In the genomic region with DNA sequence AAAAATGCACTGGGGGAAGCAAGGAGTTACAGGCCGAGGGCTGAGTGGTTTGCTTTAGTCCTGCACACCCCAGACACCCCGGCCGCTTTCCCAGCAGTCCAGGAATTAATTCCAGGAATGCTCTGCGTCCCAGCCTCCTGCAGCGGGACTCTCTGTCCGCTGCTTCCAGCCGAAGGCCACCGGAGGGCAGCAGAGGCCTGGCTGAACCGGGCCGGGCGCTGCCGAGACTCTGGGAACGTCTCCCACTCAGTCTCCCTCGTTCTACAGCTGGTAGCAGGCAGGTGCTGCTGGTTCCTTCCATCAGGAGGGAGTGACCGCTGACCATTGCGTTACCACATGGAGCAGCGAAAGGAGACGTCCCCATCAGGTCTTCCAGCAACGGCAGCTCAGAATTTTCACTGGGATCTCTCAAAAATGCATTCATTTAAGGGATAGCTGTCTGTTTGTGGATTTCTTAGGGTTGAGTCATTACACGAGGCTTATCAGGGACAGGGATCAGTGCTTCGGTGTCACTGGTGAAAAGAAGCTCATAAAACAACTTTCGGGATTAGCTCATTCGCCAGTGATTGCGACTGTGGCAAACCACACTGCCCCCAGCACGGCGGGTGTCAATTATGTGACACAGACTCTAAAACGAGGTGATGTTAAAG, we compare ENCODE assay signal across 8 cellular contexts. TPM values are rescaled to one million over a fixed set of nuclear protein-coding genes. Genes with fewer than 3 reads are reported as not detected.
DNase-seq lines count a peak whose midpoint lies in the region; ATAC-seq and TF ChIP-seq lines count a peak whose summit lies in the region.

No MANE protein-coding gene starts in this region.

- H3K4me1 Mint-ChIP-seq in CD8-positive, alpha-beta T cell (ENCODE audit: low read depth), result peaks cover 19% of the 10 kb centered on the region

- peak; percentile 15 to 78 (median 56) for DNase-seq in CD8-positive, alpha-beta T cell
- peak; percentile 79 for DNase-seq in HuH-7.5 (ENCODE audit: low spot score)
- peak; percentile 82 for DNase-seq in RKO (ENCODE audit: low spot score)
- DNase-seq in activated effector memory CD4-positive, alpha-beta T cell treated with Interleukin-2 at 50 U/mL for 16 hours, result peak; percentile 60
- DNase-seq in foreskin fibroblast, result peak; percentile 83 to 94
- peak in 50 of 56 donors; percentile 9 to 83 (median 48) for DNase-seq in nucleus accumbens (lab: John Stamatoyannopoulos, UW)

- H3K27me3 ChIP-seq in CD8-positive, alpha-beta T cell (ENCODE audit: insufficient read depth, low read length), result no peaks in the 10 kb centered on the region
- peaks cover 0 to 8% (median 0%) of the 10 kb centered on the region in 5 donors for H3K27me3 ChIP-seq in subcutaneous abdominal adipose tissue (ENCODE audit: control insufficient read depth in 5 of 5, insufficient read depth in 4 of 5, low read length in 5 of 5)

- peaks cover 31% of the 10 kb centered on the region for H3K27me3 Mint-ChIP-seq in CD8-positive, alpha-beta T cell (ENCODE audit: low read depth)

- H3K4me1 ChIP-seq in CD8-positive, alpha-beta T cell (ENCODE audit: insufficient read depth, low read length), result peaks cover 12% of the 10 kb centered on the region
- peaks cover 2 to 19% (median 18%) of the 10 kb centered on the region in 5 donors for H3K4me1 ChIP-seq in subcutaneous abdominal adipose tissue (ENCODE audit: control insufficient read depth in 5 of 5, insufficient read depth in 5 of 5, low read length in 5 of 5)

- H3K27ac ChIP-seq in CD8-positive, alpha-beta T cell (ENCODE audit: low read depth, low read length), result no peak overlapping the region
- no peak overlapping the region for H3K27ac ChIP-seq in subcutaneous abdominal adipose tissue (ENCODE audit: low read depth, low read length)

- peak overlapping the region; percentile 66 for H3K27ac Mint-ChIP-seq in CD8-positive, alpha-beta T cell

- H3K9me3 Mint-ChIP-seq in CD8-positive, alpha-beta T cell, result no peaks in the 10 kb centered on the region

- H3K9ac ChIP-seq in subcutaneous abdominal adipose tissue (ENCODE audit: low read length in 5 of 5), result peak overlapping the region in 1 of 5 donors; percentile 49

- no peaks in the 10 kb centered on the region for H3K36me3 Mint-ChIP-seq in CD8-positive, alpha-beta T cell

- H3K36me3 ChIP-seq in CD8-positive, alpha-beta T cell (ENCODE audit: insufficient read depth, low read length), result no peaks in the 10 kb centered on the region
- no peaks in the 10 kb centered on the region for H3K36me3 ChIP-seq in subcutaneous abdominal adipose tissue (ENCODE audit: control insufficient read depth in 5 of 5, insufficient read depth in 5 of 5, low read length in 5 of 5)

- TF ChIP-seq CTCF in CD8-positive, alpha-beta T cell (IDR thresholded peaks at IDR 0.05), result peak; percentile 57
- TF ChIP-seq CTCF in foreskin fibroblast (IDR thresholded peaks at IDR 0.05; ENCODE audit: low read depth, low read length), result peak; percentile 96

- POLR2A ChIA-PET in CD8-positive, alpha-beta T cell (lab: Charles Lee), result interaction anchor here (0.7 to 0.9 kb wide), 2 partner anchors 469 to 588 kb away, joined by 3 to 4 read pairs; partner anchors contain the start of gene KLF6

- H3K9me3 ChIP-seq in CD8-positive, alpha-beta T cell (ENCODE audit: low read length), result no peaks in the 10 kb centered on the region
- no peaks in the 10 kb centered on the region for H3K9me3 ChIP-seq in subcutaneous abdominal adipose tissue (ENCODE audit: control insufficient read depth in 5 of 5, low read length in 5 of 5)

- peak overlapping the region; percentile 26 for H3K4me3 ChIP-seq in CD8-positive, alpha-beta T cell (ENCODE audit: low read depth, low read length)
- H3K4me3 ChIP-seq in foreskin fibroblast (ENCODE audit: low read depth in 1 of 2, low read length in 2 of 2), result peak overlapping the region; percentile 27 to 48
- H3K4me3 ChIP-seq in subcutaneous abdominal adipose tissue (ENCODE audit: low read depth in 1 of 5, low read length in 5 of 5), result peak overlapping the region; percentile 32 to 55 (median 48)

- CTCF ChIA-PET in CD8-positive, alpha-beta T cell (lab: Charles Lee), result interaction anchor here (0.5 to 3.6 kb wide), 16 partner anchors 9 to 1652 kb away, joined by 3 to 21 read pairs (median 4); no protein-coding TSS in a partner anchor

- intact Hi-C loops in CD8-positive, alpha-beta T cell (cut with DNase I, micrococcal nuclease), result loop anchor here (1.0 kb wide), 2 partner anchors 1459 to 1570 kb away; no protein-coding TSS in a partner anchor

- H3K4me3 Mint-ChIP-seq in CD8-positive, alpha-beta T cell, result peak overlapping the region; percentile 79

- ATAC-seq in CD8-positive, alpha-beta T cell, result peak; percentile 90
- peak; percentile 64 for ATAC-seq in GM21381 (IDR thresholded peaks at IDR 0.05; ENCODE audit: unreplicated experiment)

RNA-seq across cellular contexts. Expression of gene PITRM1, which starts 24.9 kb away (rescaled TPM):
- 10 to 100 TPM; 73.5 to 82.5 TPM for total RNA-seq in CD8-positive, alpha-beta T cell
